8 cellular contexts compared by ENCODE assay signal in genomic region chr3:194333212-194333980, GRCh38. TPM values are rescaled to one million over a fixed set of nuclear protein-coding genes. Genes with fewer than 3 reads are reported as not detected.
A peak's percentile ranks its signal among the peaks of the same experiment; 100 is the strongest.
DNase-seq lines count a peak whose midpoint lies in the region; ATAC-seq and TF ChIP-seq lines count a peak whose summit lies in the region.

No MANE protein-coding gene starts in this region.

- peaks cover 51% of the 10 kb centered on the region for H3K27me3 Mint-ChIP-seq in activated T-cell treated with anti-CD3 and anti-CD28 coated beads, Interleukin-2, amount 50 U/mL, for 24 hours

- H4K20me1 ChIP-seq in KMS-11 (ENCODE audit: insufficient read depth), result no peaks in the 10 kb centered on the region

- 2% methylated on average over 42 to 69 of the region's 69 CpGs for WGBS in ovary, 3 donors

- H3K27ac ChIP-seq in KMS-11 (no peak overlapping the region), ovary (no peak overlapping the region), tibial artery (no peak overlapping the region)

- peaks cover 9% of the 10 kb centered on the region for H3K4me1 Mint-ChIP-seq in activated T-cell treated with anti-CD3 and anti-CD28 coated beads, Interleukin-2, amount 50 U/mL, for 24 hours (ENCODE audit: low read depth)

- H3K36me3 Mint-ChIP-seq in activated T-cell treated with anti-CD3 and anti-CD28 coated beads, Interleukin-2, amount 50 U/mL, for 24 hours (ENCODE audit: low read depth), result no peaks in the 10 kb centered on the region

- peak overlapping the region; percentile 69 for H3K4me3 ChIP-seq in KMS-11 (IDR thresholded peaks at IDR 0.05; ENCODE audit: insufficient read depth, low read depth, low read length)
- H3K4me3 ChIP-seq in ovary, result peak overlapping the region; percentile 30
- H3K4me3 ChIP-seq in tibial artery, result peak overlapping the region; percentile 31 to 48

- H3K4me2 ChIP-seq in KMS-11, result peak overlapping the region; percentile 56

- no peaks in the 10 kb centered on the region for H3K9me3 Mint-ChIP-seq in activated T-cell treated with anti-CD3 and anti-CD28 coated beads, Interleukin-2, amount 50 U/mL, for 24 hours

- peak overlapping the region; percentile 70 for H2AFZ ChIP-seq in KMS-11 (ENCODE audit: low read depth)

- DNase-seq in CMK (ENCODE audit: low read depth) (peak; percentile 56), foreskin melanocyte (peak; percentile 72), ovary (peak; percentile 81 to 93 (median 90)), tibial artery (peak; percentile 82 to 89), NCI-H82 (lab: John Stamatoyannopoulos, UW) (no peak)
- DNase-seq in activated T-cell treated with anti-CD3 and anti-CD28 coated beads, Interleukin-2, amount 50 U/mL, for 24 hours, result peak; percentile 95

- TF ChIP-seq POLR2A in ovary (IDR thresholded peaks at IDR 0.05), result no peak

- H3K36me3 ChIP-seq in KMS-11 (ENCODE audit: insufficient read depth) (no peaks in the 10 kb centered on the region), ovary (no peaks in the 10 kb centered on the region), tibial artery (no peaks in the 10 kb centered on the region)

- TF ChIP-seq CTCF in KMS-11 (conservative IDR thresholded peaks at IDR 0.05; ENCODE audit: low read depth, low read length), result peak; percentile 96
- TF ChIP-seq CTCF in ovary (IDR thresholded peaks at IDR 0.05), result peak; percentile 94 to 99 (median 96)
- peak; percentile 97 to 98 for TF ChIP-seq CTCF in tibial artery (IDR thresholded peaks at IDR 0.05)

- H3K9me3 ChIP-seq in ovary (no peaks in the 10 kb centered on the region), tibial artery (no peaks in the 10 kb centered on the region)

- peak overlapping the region; percentile 22; the same call in 1 of the 2 replicates for H3K9ac ChIP-seq in KMS-11

- peak overlapping the region; percentile 73 for H3K4me3 Mint-ChIP-seq in activated T-cell treated with anti-CD3 and anti-CD28 coated beads, Interleukin-2, amount 50 U/mL, for 24 hours

- no peaks in the 10 kb centered on the region for H3K79me2 ChIP-seq in KMS-11 (ENCODE audit: insufficient read depth, low read depth)

- H3K4me1 ChIP-seq in KMS-11 (ENCODE audit: low read depth, poor library complexity, severe bottlenecking), result peaks cover 3% of the 10 kb centered on the region
- H3K4me1 ChIP-seq in ovary (ENCODE audit: insufficient read depth), result no peaks in the 10 kb centered on the region
- peaks cover 0 to 5% (median 5%) of the 10 kb centered on the region in 4 donors for H3K4me1 ChIP-seq in tibial artery

- intact Hi-C loops in ovary (cut with DNase I), result loop anchor here in 2 of 4 donors (5.0 to 10.0 kb wide), 3 partner anchors 69 to 261 kb away; no protein-coding TSS in a partner anchor
- intact Hi-C loops in tibial artery (cut with DNase I; ENCODE audit: low total_unique reads), result loop anchor here (10.0 kb wide), 2 partner anchors 71 to 271 kb away; no protein-coding TSS in a partner anchor

- ATAC-seq in GM21717 (IDR thresholded peaks at IDR 0.05; ENCODE audit: unreplicated experiment), result peak; percentile 85

- no peak overlapping the region for H3K27ac Mint-ChIP-seq in activated T-cell treated with anti-CD3 and anti-CD28 coated beads, Interleukin-2, amount 50 U/mL, for 24 hours

- H3K27me3 ChIP-seq in KMS-11 (ENCODE audit: insufficient read depth, low read depth), result peaks cover 7% of the 10 kb centered on the region
- H3K27me3 ChIP-seq in ovary, result no peaks in the 10 kb centered on the region
- peaks cover 0 to 59% of the 10 kb centered on the region in 2 donors for H3K27me3 ChIP-seq in tibial artery

- TF ChIP-seq EP300 in ovary (IDR thresholded peaks at IDR 0.05), result no peak

RNA-seq across cellular contexts. Expression of gene CPN2, which starts 17.7 kb away (rescaled TPM):
- under 1 TPM in 1 of 7 donors, not detected in 6; 0.18 TPM for total RNA-seq in ovary
- polyA plus RNA-seq in ovary, result 1 to 10 TPM in 1 of 2 donors, not detected in 1; 1.6 TPM

RNA-seq across cellular contexts. Expression of gene LRRC15, which starts 36.1 kb away (rescaled TPM):
- under 1 TPM in 6 of 7 donors, not detected in 1; 0.05 to 0.45 (median 0.19) TPM for total RNA-seq in ovary
- polyA plus RNA-seq in ovary, result 1 to 10 TPM in 1 of 2 donors, under 1 TPM in 1; 0.10 to 2.5 TPM
